ENCODE assay signal across 11 cellular contexts in genomic region chr3:52121459-52121795, GRCh38.
DNase-seq lines count a peak whose midpoint lies in the region; ATAC-seq and TF ChIP-seq lines count a peak whose summit lies in the region.
"Had no signal": no experiment of that assay in that cellular context is flagged by ENCODE, and none has a peak within 500 bp of the region (broad histone marks: within the 10 kb centered on the region; RNA-seq: fewer than 3 reads in every experiment).

No MANE protein-coding gene starts in this region.

- peaks cover 1% of the 10 kb centered on the region for H3K9me3 ChIP-seq in adipocyte (ENCODE audit: control insufficient read depth, low read length)
- H3K9me3 ChIP-seq in mucosa of rectum (ENCODE audit: control insufficient read depth in 2 of 2, low read length in 2 of 2): no peaks in the 10 kb centered on the region

- ATAC-seq in HG03066 (IDR thresholded peaks at IDR 0.05; ENCODE audit: low read depth, unreplicated experiment) (peak; percentile 54), SK-N-SH treated with all-trans-retinoic acid at 6 μM for 48 hours (no peak)
- ATAC-seq: effector memory CD8-positive, alpha-beta T cell had no signal

- DNase-seq in EH (ENCODE audit: low read depth) (peak; percentile 32), adipocyte (ENCODE audit: low read depth) (no peak), HCEC 1CT (no peak), inferior parietal cortex (ENCODE audit: extremely low spot score) (no peak)
- no peak for DNase-seq in stimulated activated naive CD4-positive, alpha-beta T cell treated with Interleukin-2 at 50 U/mL for 16 hours (lab: John Stamatoyannopoulos, UW)
- DNase-seq: DND-41; effector memory CD8-positive, alpha-beta T cell; NCI-H1694 had no signal

- no peaks in the 10 kb centered on the region for H3K27me3 ChIP-seq in adipocyte (replicated peaks; ENCODE audit: control insufficient read depth, insufficient read depth, low read length)
- H3K27me3 ChIP-seq in mucosa of rectum (ENCODE audit: control insufficient read depth in 2 of 2, insufficient read depth in 2 of 2, low read length in 2 of 2): no peaks in the 10 kb centered on the region

- peak overlapping the region; percentile 19 to 33 for H3K27ac ChIP-seq in mucosa of rectum (ENCODE audit: low read depth in 2 of 2, low read length in 2 of 2)

- H3K36me3 ChIP-seq in adipocyte (ENCODE audit: control insufficient read depth, insufficient read depth, low read length, severe bottlenecking) (no peaks in the 10 kb centered on the region), mucosa of rectum (ENCODE audit: control insufficient read depth in 2 of 2, insufficient read depth in 2 of 2, low read length in 2 of 2) (no peaks in the 10 kb centered on the region)

- H3K4me1 ChIP-seq in adipocyte (ENCODE audit: control insufficient read depth, insufficient read depth, low read length) (peaks cover 27% of the 10 kb centered on the region), mucosa of rectum (ENCODE audit: control insufficient read depth in 2 of 2, insufficient read depth in 2 of 2, low read length in 2 of 2) (peaks cover 0 to 8% of the 10 kb centered on the region in 2 donors)

- no peak overlapping the region for H3K4me3 ChIP-seq in adipocyte (ENCODE audit: low read length)
- no peak overlapping the region for H3K4me3 ChIP-seq in mucosa of rectum (ENCODE audit: low read length in 2 of 2)

- peak overlapping the region; percentile 9 for H3K9ac ChIP-seq in adipocyte (ENCODE audit: low read length)
- no peak overlapping the region for H3K9ac ChIP-seq in mucosa of rectum (ENCODE audit: low read depth in 1 of 2, low read length in 2 of 2)

TF ChIP-seq in SK-N-SH treated with all-trans-retinoic acid at 6 μM for 48 hours, 23 proteins besides CTCF, POLR2A, EP300 and RAD21:
- TF ChIP-seq, protein P1, sequence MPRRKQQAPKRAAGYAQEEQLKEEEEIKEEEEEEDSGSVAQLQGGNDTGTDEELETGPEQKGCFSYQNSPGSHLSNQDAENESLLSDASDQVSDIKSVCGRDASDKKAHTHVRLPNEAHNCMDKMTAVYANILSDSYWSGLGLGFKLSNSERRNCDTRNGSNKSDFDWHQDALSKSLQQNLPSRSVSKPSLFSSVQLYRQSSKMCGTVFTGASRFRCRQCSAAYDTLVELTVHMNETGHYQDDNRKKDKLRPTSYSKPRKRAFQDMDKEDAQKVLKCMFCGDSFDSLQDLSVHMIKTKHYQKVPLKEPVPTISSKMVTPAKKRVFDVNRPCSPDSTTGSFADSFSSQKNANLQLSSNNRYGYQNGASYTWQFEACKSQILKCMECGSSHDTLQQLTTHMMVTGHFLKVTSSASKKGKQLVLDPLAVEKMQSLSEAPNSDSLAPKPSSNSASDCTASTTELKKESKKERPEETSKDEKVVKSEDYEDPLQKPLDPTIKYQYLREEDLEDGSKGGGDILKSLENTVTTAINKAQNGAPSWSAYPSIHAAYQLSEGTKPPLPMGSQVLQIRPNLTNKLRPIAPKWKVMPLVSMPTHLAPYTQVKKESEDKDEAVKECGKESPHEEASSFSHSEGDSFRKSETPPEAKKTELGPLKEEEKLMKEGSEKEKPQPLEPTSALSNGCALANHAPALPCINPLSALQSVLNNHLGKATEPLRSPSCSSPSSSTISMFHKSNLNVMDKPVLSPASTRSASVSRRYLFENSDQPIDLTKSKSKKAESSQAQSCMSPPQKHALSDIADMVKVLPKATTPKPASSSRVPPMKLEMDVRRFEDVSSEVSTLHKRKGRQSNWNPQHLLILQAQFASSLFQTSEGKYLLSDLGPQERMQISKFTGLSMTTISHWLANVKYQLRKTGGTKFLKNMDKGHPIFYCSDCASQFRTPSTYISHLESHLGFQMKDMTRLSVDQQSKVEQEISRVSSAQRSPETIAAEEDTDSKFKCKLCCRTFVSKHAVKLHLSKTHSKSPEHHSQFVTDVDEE (CRISPR knock-in tag; IDR thresholded peaks at IDR 0.05): no peak
- no peak for TF ChIP-seq ZNF565 (CRISPR knock-in tag; conservative IDR thresholded peaks at IDR 0.05; ENCODE audit: low read depth)
- TF ChIP-seq ZNF70 (CRISPR knock-in tag; IDR thresholded peaks at IDR 0.05): no peak
- TF ChIP-seq TCF4 (CRISPR knock-in tag; IDR thresholded peaks at IDR 0.05; ENCODE audit: borderline replicate concordance): no peak
- TF ChIP-seq, protein P2, sequence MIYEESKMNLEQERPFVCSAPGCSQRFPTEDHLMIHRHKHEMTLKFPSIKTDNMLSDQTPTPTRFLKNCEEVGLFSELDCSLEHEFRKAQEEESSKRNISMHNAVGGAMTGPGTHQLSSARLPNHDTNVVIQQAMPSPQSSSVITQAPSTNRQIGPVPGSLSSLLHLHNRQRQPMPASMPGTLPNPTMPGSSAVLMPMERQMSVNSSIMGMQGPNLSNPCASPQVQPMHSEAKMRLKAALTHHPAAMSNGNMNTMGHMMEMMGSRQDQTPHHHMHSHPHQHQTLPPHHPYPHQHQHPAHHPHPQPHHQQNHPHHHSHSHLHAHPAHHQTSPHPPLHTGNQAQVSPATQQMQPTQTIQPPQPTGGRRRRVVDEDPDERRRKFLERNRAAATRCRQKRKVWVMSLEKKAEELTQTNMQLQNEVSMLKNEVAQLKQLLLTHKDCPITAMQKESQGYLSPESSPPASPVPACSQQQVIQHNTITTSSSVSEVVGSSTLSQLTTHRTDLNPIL (CRISPR knock-in tag; IDR thresholded peaks at IDR 0.05; ENCODE audit: low read depth): no peak
- TF ChIP-seq TOX (CRISPR knock-in tag; IDR thresholded peaks at IDR 0.05; ENCODE audit: borderline replicate concordance): no peak
- TF ChIP-seq CSDC2 (CRISPR knock-in tag; IDR thresholded peaks at IDR 0.05): no peak
- no peak for TF ChIP-seq ZC3H10 (CRISPR knock-in tag; IDR thresholded peaks at IDR 0.05)
- TF ChIP-seq RARB (CRISPR knock-in tag; IDR thresholded peaks at IDR 0.05): no peak
- no peak for TF ChIP-seq BACH2 (CRISPR knock-in tag; IDR thresholded peaks at IDR 0.05; ENCODE audit: borderline replicate concordance)
- TF ChIP-seq ZNF8 (CRISPR knock-in tag; IDR thresholded peaks at IDR 0.05): no peak
- no peak for TF ChIP-seq OSR1 (CRISPR knock-in tag; IDR thresholded peaks at IDR 0.05)
- no peak for TF ChIP-seq SNAI2 (CRISPR knock-in tag; IDR thresholded peaks at IDR 0.05)
- no peak for TF ChIP-seq ISL1 (CRISPR knock-in tag; IDR thresholded peaks at IDR 0.05)
- no peak for TF ChIP-seq ZFP3 (CRISPR knock-in tag; IDR thresholded peaks at IDR 0.05)
- TF ChIP-seq, protein P3, sequence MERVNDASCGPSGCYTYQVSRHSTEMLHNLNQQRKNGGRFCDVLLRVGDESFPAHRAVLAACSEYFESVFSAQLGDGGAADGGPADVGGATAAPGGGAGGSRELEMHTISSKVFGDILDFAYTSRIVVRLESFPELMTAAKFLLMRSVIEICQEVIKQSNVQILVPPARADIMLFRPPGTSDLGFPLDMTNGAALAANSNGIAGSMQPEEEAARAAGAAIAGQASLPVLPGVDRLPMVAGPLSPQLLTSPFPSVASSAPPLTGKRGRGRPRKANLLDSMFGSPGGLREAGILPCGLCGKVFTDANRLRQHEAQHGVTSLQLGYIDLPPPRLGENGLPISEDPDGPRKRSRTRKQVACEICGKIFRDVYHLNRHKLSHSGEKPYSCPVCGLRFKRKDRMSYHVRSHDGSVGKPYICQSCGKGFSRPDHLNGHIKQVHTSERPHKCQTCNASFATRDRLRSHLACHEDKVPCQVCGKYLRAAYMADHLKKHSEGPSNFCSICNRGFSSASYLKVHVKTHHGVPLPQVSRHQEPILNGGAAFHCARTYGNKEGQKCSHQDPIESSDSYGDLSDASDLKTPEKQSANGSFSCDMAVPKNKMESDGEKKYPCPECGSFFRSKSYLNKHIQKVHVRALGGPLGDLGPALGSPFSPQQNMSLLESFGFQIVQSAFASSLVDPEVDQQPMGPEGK (CRISPR knock-in tag; IDR thresholded peaks at IDR 0.05; ENCODE audit: borderline replicate concordance): no peak
- no peak for TF ChIP-seq ARNTL (CRISPR knock-in tag; IDR thresholded peaks at IDR 0.05; ENCODE audit: borderline replicate concordance, low read depth)
- TF ChIP-seq, protein P4, sequence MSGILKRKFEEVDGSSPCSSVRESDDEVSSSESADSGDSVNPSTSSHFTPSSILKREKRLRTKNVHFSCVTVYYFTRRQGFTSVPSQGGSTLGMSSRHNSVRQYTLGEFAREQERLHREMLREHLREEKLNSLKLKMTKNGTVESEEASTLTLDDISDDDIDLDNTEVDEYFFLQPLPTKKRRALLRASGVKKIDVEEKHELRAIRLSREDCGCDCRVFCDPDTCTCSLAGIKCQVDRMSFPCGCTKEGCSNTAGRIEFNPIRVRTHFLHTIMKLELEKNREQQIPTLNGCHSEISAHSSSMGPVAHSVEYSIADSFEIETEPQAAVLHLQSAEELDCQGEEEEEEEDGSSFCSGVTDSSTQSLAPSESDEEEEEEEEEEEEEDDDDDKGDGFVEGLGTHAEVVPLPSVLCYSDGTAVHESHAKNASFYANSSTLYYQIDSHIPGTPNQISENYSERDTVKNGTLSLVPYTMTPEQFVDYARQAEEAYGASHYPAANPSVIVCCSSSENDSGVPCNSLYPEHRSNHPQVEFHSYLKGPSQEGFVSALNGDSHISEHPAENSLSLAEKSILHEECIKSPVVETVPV (CRISPR knock-in tag; IDR thresholded peaks at IDR 0.05): no peak
